Comparison of ENCODE assay signal across 16 cellular contexts in genomic region chr5:69152731-69153130, GRCh38. TPM values are rescaled to one million over a fixed set of nuclear protein-coding genes. Genes with fewer than 3 reads are reported as not detected.
A peak's percentile ranks its signal among the peaks of the same experiment; 100 is the strongest.
DNase-seq lines count a peak whose midpoint lies in the region; ATAC-seq, FAIRE-seq and TF ChIP-seq lines count a peak whose summit lies in the region.
"Had no signal": no experiment of that assay in that cellular context is flagged by ENCODE, and none has a peak within 500 bp of the region (broad histone marks: within the 10 kb centered on the region; RNA-seq: fewer than 3 reads in every experiment).

No MANE protein-coding gene starts in this region.

- H3K4me1 Mint-ChIP-seq in endodermal cell: peaks cover 9% of the 10 kb centered on the region
- H3K4me1 Mint-ChIP-seq: H9 had no signal

- no peak for ATAC-seq in HG03159 (IDR thresholded peaks at IDR 0.05; ENCODE audit: unreplicated experiment)
- ATAC-seq: Panc1 had no signal

- TF ChIP-seq CTCF in endodermal cell (conservative IDR thresholded peaks at IDR 0.05) (no peak), kidney (IDR thresholded peaks at IDR 0.05; ENCODE audit: borderline replicate concordance, extremely low read depth, insufficient read depth) (no peak)

- no peak overlapping the region for H3K4me3 Mint-ChIP-seq in endodermal cell
- H3K4me3 Mint-ChIP-seq: H9 had no signal

- H3K27ac ChIP-seq in endodermal cell (ENCODE audit: low read depth, low read length) (no peak overlapping the region), kidney (ENCODE audit: low read depth in 2 of 2, low read length in 2 of 2) (no peak overlapping the region)
- H3K27ac ChIP-seq: KMS-11 had no signal

- no peaks in the 10 kb centered on the region for H3K9me3 Mint-ChIP-seq in endodermal cell
- H3K9me3 Mint-ChIP-seq: H9 had no signal

- H3K27me3 Mint-ChIP-seq in endodermal cell (ENCODE audit: insufficient read depth): no peaks in the 10 kb centered on the region

- H3K9me3 ChIP-seq in endodermal cell (ENCODE audit: control insufficient read depth, low read length) (no peaks in the 10 kb centered on the region), kidney (ENCODE audit: control insufficient read depth in 1 of 2, low read length in 2 of 2) (no peaks in the 10 kb centered on the region)

- FAIRE-seq in kidney (lab: Jason Lieb, UNC): no peak
- FAIRE-seq: A204.1 had no signal

- H3K27ac Mint-ChIP-seq in endodermal cell: no peak overlapping the region
- H3K27ac Mint-ChIP-seq: H9 had no signal

- H3K4me3 ChIP-seq in endodermal cell (ENCODE audit: low read length): no peak overlapping the region
- no peak overlapping the region for H3K4me3 ChIP-seq in kidney (ENCODE audit: low read length in 2 of 2)

- no peaks in the 10 kb centered on the region for H3K27me3 ChIP-seq in endodermal cell (ENCODE audit: control insufficient read depth, insufficient read depth, low read length, poor library complexity, severe bottlenecking)

- H3K36me3 ChIP-seq in endodermal cell (ENCODE audit: control insufficient read depth, insufficient read depth, low read length): no peaks in the 10 kb centered on the region
- H3K36me3 ChIP-seq in kidney (ENCODE audit: control insufficient read depth in 1 of 2, insufficient read depth in 2 of 2, low read length in 2 of 2): no peaks in the 10 kb centered on the region

- DNase-seq in GF-D8 (lab: John Stamatoyannopoulos, UW): peak; percentile 12
- peak; percentile 41 to 88 for DNase-seq in NOMO-1 (lab: John Stamatoyannopoulos, UW; ENCODE audit: unreplicated experiment in 2 of 2)
- peak; percentile 94 for DNase-seq in SKM-1 (lab: John Stamatoyannopoulos, UW; ENCODE audit: unreplicated experiment)
- peak; percentile 5 for DNase-seq in endodermal cell
- DNase-seq in kidney: no peak
- DNase-seq in HK-2 (ENCODE audit: unreplicated experiment): no peak
- no peak for DNase-seq in DMS 273 treated with DMSO at 0.1 percent for 48 hours (lab: John Stamatoyannopoulos, UW)
- DNase-seq: DMS79 treated with DMSO at 0.1 percent for 48 hours, H9, NCI-H1105, NCI-H1694, NCI-H2081 treated with DMSO at 0.1 percent for 48 hours had no signal

- intact Hi-C loops in kidney (cut with DNase I): no loop called here

- H3K4me1 ChIP-seq in endodermal cell (ENCODE audit: control insufficient read depth, insufficient read depth, low read length) (peaks cover 6% of the 10 kb centered on the region), kidney (ENCODE audit: control insufficient read depth in 1 of 2, insufficient read depth in 1 of 2, low read depth in 1 of 2, low read length in 2 of 2) (no peaks in the 10 kb centered on the region)

- H3K9ac ChIP-seq in endodermal cell (ENCODE audit: extremely low read depth, low read length, poor library complexity, severe bottlenecking) (no peak overlapping the region), kidney (ENCODE audit: low read length in 2 of 2) (no peak overlapping the region)
- H3K9ac ChIP-seq: KMS-11 had no signal

- 89 to 93% methylated on average over 3 of the region's 3 CpGs for whole genome bisulfite sequencing in endodermal cell (ENCODE audit: insufficient coverage in 1 of 2, insufficient read length in 1 of 2), 2 experiments

- H3K36me3 Mint-ChIP-seq in endodermal cell (ENCODE audit: low read depth): no peaks in the 10 kb centered on the region

RNA-seq across cellular contexts. Expression of gene CCNB1, which starts 14.2 kb away (rescaled TPM):
- total RNA-seq in endodermal cell: 100 to 1,000 TPM; 196 to 260 TPM
- 300 TPM for polyA plus RNA-seq in endodermal cell (2013, experiment 1 of 2)
- polyA plus RNA-seq in endodermal cell (2013, experiment 2 of 2): 326 TPM
- total RNA-seq in kidney: 5.9 TPM
- 5.1 TPM for polyA plus RNA-seq in kidney (ENCODE audit: insufficient read depth, low read depth, low replicate concordance)

RNA-seq across cellular contexts. Expression of gene CENPH, which starts 36.7 kb away (rescaled TPM):
- 10 to 100 TPM; 43.7 to 87.6 TPM for total RNA-seq in endodermal cell
- 97.7 TPM for polyA plus RNA-seq in endodermal cell (2013, experiment 1 of 2)
- 104 TPM for polyA plus RNA-seq in endodermal cell (2013, experiment 2 of 2)
- 3.1 TPM for total RNA-seq in kidney
- 1.5 TPM for polyA plus RNA-seq in kidney (ENCODE audit: insufficient read depth, low read depth, low replicate concordance)

RNA-seq across cellular contexts. Expression of gene SLC30A5, which starts 58.9 kb away (rescaled TPM):
- total RNA-seq in endodermal cell (10 to 100 TPM; 49.6 to 64.7 TPM), kidney (53.3 TPM)
- 30.5 TPM for polyA plus RNA-seq in endodermal cell (2013, experiment 1 of 2)
- polyA plus RNA-seq in endodermal cell (2013, experiment 2 of 2): 34.4 TPM
- 36.1 TPM for polyA plus RNA-seq in kidney (ENCODE audit: insufficient read depth, low read depth, low replicate concordance)

Comparison
In these comparisons a context has a peak if more than half of its experiments do, and no peak if none do; other contexts are left out.
1. DNase-seq: peak in GF-D8 (single experiment), NOMO-1 (2 of 2), SKM-1 (single experiment) and endodermal cell (single experiment); none in kidney (single experiment), HK-2 (single experiment) and DMS 273 treated with DMSO at 0.1 percent for 48 hours (single experiment).
2. RNA of gene CCNB1, which starts 14.2 kb away (total RNA-seq): 196 to 260 TPM in endodermal cell; 5.9 TPM in kidney (single experiment); every median in the first group is over 10 times any median in the second.
3. RNA of gene CENPH, which starts 36.7 kb away (total RNA-seq): 43.7 to 87.6 TPM in endodermal cell; 3.1 TPM in kidney (single experiment); every median in the first group is over 10 times any median in the second.